In genomic region chr11:11022126-11022730, GRCh38 we compare ENCODE assay signal across 8 cellular contexts.
DNase-seq lines count a peak whose midpoint lies in the region; ATAC-seq, FAIRE-seq and TF ChIP-seq lines count a peak whose summit lies in the region.

No MANE protein-coding gene starts in this region.

- no peak overlapping the region for H3K27ac Mint-ChIP-seq in activated CD4-positive, alpha-beta T cell treated with anti-CD3 and anti-CD28 coated beads, Interleukin-2, amount 10 ng/mL, durations not matched to agents 7 days and 5 days
- H3K27ac Mint-ChIP-seq in nephron progenitor cell: no peak overlapping the region

- peak; percentile 27 for DNase-seq in activated CD4-positive, alpha-beta T cell treated with anti-CD3 and anti-CD28 coated beads, Interleukin-2, amount 10 ng/mL, durations not matched to agents 7 days and 5 days
- DNase-seq in activated CD4-positive, alpha-beta T cell treated with anti-CD3 and anti-CD28 coated beads, Interleukin-2, amount 50 U/mL, for 1 hour: no peak
- DNase-seq in NCI-H1105 (lab: John Stamatoyannopoulos, UW): peak; percentile 37
- peak; percentile 20 for DNase-seq in bronchial epithelial cell (ENCODE audit: low read depth)
- no peak for DNase-seq in nephron progenitor cell
- DNase-seq in T-helper 9 cell: no peak

- no peaks in the 10 kb centered on the region for H3K4me1 Mint-ChIP-seq in activated CD4-positive, alpha-beta T cell treated with anti-CD3 and anti-CD28 coated beads, Interleukin-2, amount 10 ng/mL, durations not matched to agents 7 days and 5 days
- no peaks in the 10 kb centered on the region for H3K4me1 Mint-ChIP-seq in nephron progenitor cell

- no peak overlapping the region for H3K4me3 ChIP-seq in bronchial epithelial cell (ENCODE audit: low read depth, low read length)

- TF ChIP-seq CTCF in bronchial epithelial cell (IDR thresholded peaks at IDR 0.05; ENCODE audit: insufficient read depth, low read length, severe bottlenecking) (peak; percentile 31), nephron progenitor cell (IDR thresholded peaks at IDR 0.05) (peak; percentile 24)

- ATAC-seq in GM18909 (IDR thresholded peaks at IDR 0.05; ENCODE audit: poor library complexity, unreplicated experiment): no peak
- no peak for ATAC-seq in HG03097 (IDR thresholded peaks at IDR 0.05; ENCODE audit: low FRiP score, unreplicated experiment)

- CTCF ChIA-PET in activated CD4-positive, alpha-beta T cell treated with anti-CD3 and anti-CD28 coated beads, Interleukin-2, amount 10 ng/mL, durations not matched to agents 7 days and 5 days (lab: Charles Lee): interaction anchor here (0.6 to 2.3 kb wide), 4 partner anchors 88 to 230 kb away, joined by 3 to 12 read pairs (median 8); no protein-coding TSS in a partner anchor

- no peak for FAIRE-seq in bronchial epithelial cell (lab: Jason Lieb, UNC)

- H3K27me3 ChIP-seq in bronchial epithelial cell (ENCODE audit: control insufficient read depth, insufficient read depth, low read length): no peaks in the 10 kb centered on the region

- H3K4me3 Mint-ChIP-seq in activated CD4-positive, alpha-beta T cell treated with anti-CD3 and anti-CD28 coated beads, Interleukin-2, amount 10 ng/mL, durations not matched to agents 7 days and 5 days: no peak overlapping the region
- H3K4me3 Mint-ChIP-seq in nephron progenitor cell: no peak overlapping the region

- no peaks in the 10 kb centered on the region for H3K9me3 Mint-ChIP-seq in activated CD4-positive, alpha-beta T cell treated with anti-CD3 and anti-CD28 coated beads, Interleukin-2, amount 10 ng/mL, durations not matched to agents 7 days and 5 days
- H3K9me3 Mint-ChIP-seq in nephron progenitor cell: no peaks in the 10 kb centered on the region

- no peaks in the 10 kb centered on the region for H3K36me3 Mint-ChIP-seq in activated CD4-positive, alpha-beta T cell treated with anti-CD3 and anti-CD28 coated beads, Interleukin-2, amount 10 ng/mL, durations not matched to agents 7 days and 5 days (ENCODE audit: low read depth)
- H3K36me3 Mint-ChIP-seq in nephron progenitor cell (ENCODE audit: low read depth): no peaks in the 10 kb centered on the region

- H3K36me3 ChIP-seq in bronchial epithelial cell (ENCODE audit: control insufficient read depth, insufficient read depth, low read length): no peaks in the 10 kb centered on the region

- peaks cover 2% of the 10 kb centered on the region for H3K27me3 Mint-ChIP-seq in activated CD4-positive, alpha-beta T cell treated with anti-CD3 and anti-CD28 coated beads, Interleukin-2, amount 10 ng/mL, durations not matched to agents 7 days and 5 days
- H3K27me3 Mint-ChIP-seq in nephron progenitor cell (ENCODE audit: low read depth, poor library complexity): peaks cover 10% of the 10 kb centered on the region

- POLR2A ChIA-PET in activated CD4-positive, alpha-beta T cell treated with anti-CD3 and anti-CD28 coated beads, Interleukin-2, amount 10 ng/mL, durations not matched to agents 7 days and 5 days (lab: Charles Lee): no interaction called here

Comparison
In these comparisons a context has a peak if more than half of its experiments do, and no peak if none do; other contexts are left out.
1. DNase-seq: peak in activated CD4-positive, alpha-beta T cell treated with anti-CD3 and anti-CD28 coated beads, Interleukin-2, amount 10 ng/mL, durations not matched to agents 7 days and 5 days (single experiment), NCI-H1105 (single experiment) and bronchial epithelial cell (single experiment); none in activated CD4-positive, alpha-beta T cell treated with anti-CD3 and anti-CD28 coated beads, Interleukin-2, amount 50 U/mL, for 1 hour (single experiment), nephron progenitor cell (single experiment) and T-helper 9 cell (single experiment).